ENCODE assay signal across 9 cellular contexts in the genomic region with DNA sequence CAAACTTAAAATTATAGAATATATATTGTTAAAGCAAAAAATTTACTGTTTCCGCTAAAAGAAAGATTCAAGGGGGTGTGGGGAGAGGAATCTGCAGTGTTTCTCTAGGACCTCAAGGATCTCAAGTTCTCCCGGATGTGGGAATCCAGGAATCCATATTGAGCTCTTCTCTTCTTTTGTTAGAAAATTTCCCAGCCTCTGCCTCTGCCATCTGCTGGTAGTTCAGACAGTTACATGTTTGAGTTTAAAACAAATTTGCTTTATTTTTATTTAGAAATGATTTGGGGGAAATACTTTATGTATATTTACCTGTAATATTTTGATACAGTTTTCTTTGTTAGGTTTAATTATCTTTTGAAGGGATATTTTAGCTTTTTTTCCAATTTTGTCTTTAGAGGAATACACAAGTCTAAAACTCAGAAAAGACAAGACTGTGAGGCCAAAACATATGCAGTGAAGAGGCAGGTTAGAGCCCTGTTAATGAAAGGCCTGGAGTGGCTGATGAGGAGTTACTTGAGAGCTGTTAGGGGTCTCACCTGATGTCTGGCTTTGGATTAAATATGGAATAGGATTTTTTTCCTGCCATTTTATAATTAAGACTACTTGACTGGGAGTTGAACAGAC.
DNase-seq lines count a peak whose midpoint lies in the region; ATAC-seq and TF ChIP-seq lines count a peak whose summit lies in the region.
"Had no signal": no experiment of that assay in that cellular context is flagged by ENCODE, and none has a peak within 500 bp of the region (broad histone marks: within the 10 kb centered on the region; RNA-seq: fewer than 3 reads in every experiment).

No MANE protein-coding gene starts in this region.

- H3K27me3 ChIP-seq in DND-41 (ENCODE audit: insufficient read depth, low read length, poor library complexity) (no peaks in the 10 kb centered on the region), MM.1S (replicated peaks; ENCODE audit: insufficient read depth, low read length) (no peaks in the 10 kb centered on the region), body of pancreas (no peaks in the 10 kb centered on the region)

- TF ChIP-seq CTCF in DND-41 (IDR thresholded peaks at IDR 0.05; ENCODE audit: borderline replicate concordance, extremely low read depth, low read length, poor library complexity, severe bottlenecking) (peak; percentile 39), MM.1S (IDR thresholded peaks at IDR 0.05; ENCODE audit: low read length) (peak; percentile 31), body of pancreas (IDR thresholded peaks at IDR 0.05) (peak in 6 of 7 experiments; percentile 26 to 57 (median 48))

- WGBS in body of pancreas, 2 donors: 3 to 9% methylated on average over 2 of the region's 2 CpGs

- no peak for TF ChIP-seq POLR2A in body of pancreas (IDR thresholded peaks at IDR 0.05)

- H3K79me2 ChIP-seq in DND-41 (ENCODE audit: insufficient read depth, low read length) (peaks cover 51% of the 10 kb centered on the region), MM.1S (ENCODE audit: low read length) (no peaks in the 10 kb centered on the region)

- DNase-seq in DND-41 (no peak), MM.1S (no peak), body of pancreas (no peak), midbrain (lab: John Stamatoyannopoulos, UW) (peak; percentile 34), NK-92 (lab: John Stamatoyannopoulos, UW; ENCODE audit: unreplicated experiment) (no peak), COR-L47 (lab: John Stamatoyannopoulos, UW) (no peak)
- DNase-seq in NK-92 treated with Interleukin-12 subunit alpha and Interleukin-12 subunit beta, amount 100 ng/mL, for 24 hours (lab: John Stamatoyannopoulos, UW): no peak

- H3K4me2 ChIP-seq in DND-41 (ENCODE audit: insufficient read depth, low read length): no peak overlapping the region
- no peak overlapping the region for H3K4me2 ChIP-seq in MM.1S (ENCODE audit: low read depth, low read length)

- H3K9me2 ChIP-seq in MM.1S (replicated peaks; ENCODE audit: insufficient read depth, low read length): no peaks in the 10 kb centered on the region

- no peaks in the 10 kb centered on the region for H3K9me3 ChIP-seq in DND-41 (ENCODE audit: insufficient read depth, low read length, severe bottlenecking)
- H3K9me3 ChIP-seq in MM.1S (replicated peaks; ENCODE audit: insufficient read depth, low read length): no peaks in the 10 kb centered on the region
- H3K9me3 ChIP-seq in body of pancreas: no peaks in the 10 kb centered on the region

- intact Hi-C loops in body of pancreas (cut with DNase I): no loop called here

- no peak overlapping the region for H3K27ac ChIP-seq in DND-41 (ENCODE audit: low read length)
- H3K27ac ChIP-seq in MM.1S (ENCODE audit: low read length): no peak overlapping the region
- no peak overlapping the region for H3K27ac ChIP-seq in body of pancreas
- H3K27ac ChIP-seq: skin epidermis had no signal

- H3K4me3 ChIP-seq in DND-41 (ENCODE audit: low read depth in 1 of 2, low read length in 2 of 2) (no peak overlapping the region), MM.1S (ENCODE audit: low read length) (no peak overlapping the region), body of pancreas (no peak overlapping the region)
- H3K4me3 ChIP-seq: skin epidermis had no signal

- H3K36me3 ChIP-seq in DND-41 (ENCODE audit: insufficient read depth, low read length) (peaks cover 20% of the 10 kb centered on the region; the same call in 1 of the 2 replicates), MM.1S (replicated peaks; ENCODE audit: insufficient read depth, low read length) (no peaks in the 10 kb centered on the region), body of pancreas (replicated peaks in 1 of 2; ENCODE audit: insufficient read depth in 1 of 2, low read depth in 2 of 2) (no peaks in the 10 kb centered on the region)

- H4K20me1 ChIP-seq in DND-41 (ENCODE audit: insufficient read depth, low read length) (peaks cover 8% of the 10 kb centered on the region; the same call in 1 of the 2 replicates), MM.1S (ENCODE audit: insufficient read depth, low read length) (no peaks in the 10 kb centered on the region)

- no peaks in the 10 kb centered on the region for H3F3A ChIP-seq in MM.1S (ENCODE audit: insufficient read depth, low read length)

- H2AFZ ChIP-seq in DND-41 (ENCODE audit: low read depth, low read length) (no peak overlapping the region), MM.1S (ENCODE audit: low read length) (no peak overlapping the region)

- ATAC-seq in DND-41 (ENCODE audit: insufficient read depth, low read depth) (no peak), body of pancreas (peak; percentile 40), HG02973 (IDR thresholded peaks at IDR 0.05; ENCODE audit: unreplicated experiment) (no peak)

- H3K9ac ChIP-seq in DND-41 (ENCODE audit: low read depth, low read length): no peak overlapping the region
- no peak overlapping the region for H3K9ac ChIP-seq in MM.1S (ENCODE audit: low read length)

- H3K4me1 ChIP-seq in DND-41 (ENCODE audit: insufficient read depth, low read length): no peaks in the 10 kb centered on the region
- no peaks in the 10 kb centered on the region for H3K4me1 ChIP-seq in MM.1S (ENCODE audit: low read length)
- H3K4me1 ChIP-seq in body of pancreas: no peaks in the 10 kb centered on the region
